ENCODE assay signal across 1 cellular context in the genomic region with DNA sequence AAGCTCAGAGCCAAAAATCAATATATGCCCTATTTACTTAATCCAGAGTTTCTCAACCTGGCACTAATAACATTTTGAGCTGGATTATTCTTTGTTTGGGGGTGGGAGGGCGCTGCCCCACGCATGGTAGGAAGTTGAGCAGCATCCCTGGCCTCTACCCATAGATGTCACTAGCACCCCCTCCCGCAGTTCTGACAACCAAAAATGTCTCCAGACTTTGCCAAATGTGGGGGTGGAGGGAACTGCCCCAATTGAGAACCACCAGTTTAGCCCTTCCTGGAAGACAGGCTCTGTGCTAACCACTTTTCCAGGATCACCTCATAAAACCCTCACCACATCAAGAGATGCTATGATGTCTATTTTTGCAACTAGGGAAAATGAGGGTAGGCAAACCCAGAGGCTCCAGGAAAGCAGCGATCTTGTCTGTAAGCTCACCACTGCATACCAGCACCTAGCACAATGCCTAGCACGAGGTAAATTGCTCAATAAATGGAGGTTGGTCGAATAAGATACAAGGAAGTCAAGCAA.
TF ChIP-seq lines count a peak whose summit lies in the region.

No MANE protein-coding gene starts in this region.

TF ChIP-seq in H1, 55 proteins besides CTCF, POLR2A, EP300 and RAD21:
- TF ChIP-seq, protein P1, sequence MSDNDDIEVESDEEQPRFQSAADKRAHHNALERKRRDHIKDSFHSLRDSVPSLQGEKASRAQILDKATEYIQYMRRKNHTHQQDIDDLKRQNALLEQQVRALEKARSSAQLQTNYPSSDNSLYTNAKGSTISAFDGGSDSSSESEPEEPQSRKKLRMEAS (IDR thresholded peaks at IDR 0.05) = 0 out of 2 replicates have a peak, but pooled peaks have one; percentile 12
- TF ChIP-seq SIN3A (conservative IDR thresholded peaks at IDR 0.05 in 1 of 2, IDR thresholded peaks at IDR 0.05 in 1 of 2; ENCODE audit: low read depth in 1 of 2, low read length in 2 of 2) = peak in 1 of 2 experiments; percentile 38; a peak in 2 of 4 replicates
- no peak for TF ChIP-seq TAF1 (IDR thresholded peaks at IDR 0.05; ENCODE audit: low read depth, low read length)
